In genomic region chr3:24149032-24149431, GRCh38 we compare ENCODE assay signal across 1 cellular context.
TF ChIP-seq lines count a peak whose summit lies in the region.

No MANE protein-coding gene starts in this region.

TF ChIP-seq in WTC11, 78 proteins besides CTCF, POLR2A, EP300 and RAD21 (continued from another document):
- TF ChIP-seq ZNF512 (CRISPR knock-in tag; IDR thresholded peaks at IDR 0.05; ENCODE audit: borderline replicate concordance), result no peak
- TF ChIP-seq IRF1 (CRISPR knock-in tag; IDR thresholded peaks at IDR 0.05), result no peak
- TF ChIP-seq, protein P1, sequence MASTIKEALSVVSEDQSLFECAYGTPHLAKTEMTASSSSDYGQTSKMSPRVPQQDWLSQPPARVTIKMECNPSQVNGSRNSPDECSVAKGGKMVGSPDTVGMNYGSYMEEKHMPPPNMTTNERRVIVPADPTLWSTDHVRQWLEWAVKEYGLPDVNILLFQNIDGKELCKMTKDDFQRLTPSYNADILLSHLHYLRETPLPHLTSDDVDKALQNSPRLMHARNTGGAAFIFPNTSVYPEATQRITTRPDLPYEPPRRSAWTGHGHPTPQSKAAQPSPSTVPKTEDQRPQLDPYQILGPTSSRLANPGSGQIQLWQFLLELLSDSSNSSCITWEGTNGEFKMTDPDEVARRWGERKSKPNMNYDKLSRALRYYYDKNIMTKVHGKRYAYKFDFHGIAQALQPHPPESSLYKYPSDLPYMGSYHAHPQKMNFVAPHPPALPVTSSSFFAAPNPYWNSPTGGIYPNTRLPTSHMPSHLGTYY (CRISPR knock-in tag; IDR thresholded peaks at IDR 0.05), result no peak
- TF ChIP-seq GRHL2 (CRISPR knock-in tag; IDR thresholded peaks at IDR 0.05; ENCODE audit: insufficient replicate concordance, severe bottlenecking), result no peak
- no peak for TF ChIP-seq TCF7 (CRISPR knock-in tag; IDR thresholded peaks at IDR 0.05; ENCODE audit: low read depth)
